Comparison of ENCODE assay signal across 17 cellular contexts in genomic region chr10:110042891-110043290, GRCh38. TPM values are rescaled to one million over a fixed set of nuclear protein-coding genes. Genes with fewer than 3 reads are reported as not detected.
A peak's percentile ranks its signal among the peaks of the same experiment; 100 is the strongest.
DNase-seq lines count a peak whose midpoint lies in the region; ATAC-seq, FAIRE-seq and TF ChIP-seq lines count a peak whose summit lies in the region.
"Had no signal": no experiment of that assay in that cellular context is flagged by ENCODE, and none has a peak within 500 bp of the region (broad histone marks: within the 10 kb centered on the region; RNA-seq: fewer than 3 reads in every experiment).

No MANE protein-coding gene starts in this region.

- H3K36me3 Mint-ChIP-seq in activated T-cell treated with anti-CD3 and anti-CD28 coated beads, Interleukin-2, amount 50 U/mL, for 72 hours (ENCODE audit: insufficient read depth in 2 of 2) = peaks cover 5 to 16% of the 10 kb centered on the region in 2 donors

- CTCF ChIA-PET in endothelial cell of umbilical vein (lab: Charles Lee) = interaction anchor here (1.5 kb wide), 1 partner anchor 158 kb away, joined by 10 read pairs; no protein-coding TSS in a partner anchor

- H3K9me3 Mint-ChIP-seq in activated T-cell treated with anti-CD3 and anti-CD28 coated beads, Interleukin-2, amount 50 U/mL, for 72 hours = peaks cover 0 to 1% of the 10 kb centered on the region in 2 donors

- 100% methylated on average over 4 of the region's 4 CpGs for WGBS in smooth muscle cell (ENCODE audit: low lambda C conversion rate)

- no peaks in the 10 kb centered on the region for H3K9me3 ChIP-seq in endothelial cell of umbilical vein (replicated peaks; ENCODE audit: control insufficient read depth, insufficient read depth, low read length)
- no peaks in the 10 kb centered on the region for H3K9me3 ChIP-seq in smooth muscle cell (replicated peaks; ENCODE audit: low read depth)

- no peak overlapping the region for H3K4me3 Mint-ChIP-seq in activated T-cell treated with anti-CD3 and anti-CD28 coated beads, Interleukin-2, amount 50 U/mL, for 72 hours

- dilution Hi-C loops in endothelial cell of umbilical vein (cut with MboI; ENCODE audit: extremely low pct_ligation_motif_present, low sequenced_read_pairs) = no loop called here

- POLR2A ChIA-PET in endothelial cell of umbilical vein (lab: Charles Lee) = no interaction called here

- H3K4me2 ChIP-seq in endothelial cell of umbilical vein (ENCODE audit: insufficient read depth, low read length) (peak overlapping the region; percentile 38), smooth muscle cell (peak overlapping the region; percentile 32)

- intact Hi-C loops in endothelial cell of umbilical vein (cut with micrococcal nuclease) = loop anchor here (1.0 to 2.0 kb wide), 2 partner anchors 14 to 65 kb away; no protein-coding TSS in a partner anchor

- no peaks in the 10 kb centered on the region for H3K27me3 Mint-ChIP-seq in activated T-cell treated with anti-CD3 and anti-CD28 coated beads, Interleukin-2, amount 50 U/mL, for 72 hours (ENCODE audit: low read depth)

- no peaks in the 10 kb centered on the region for H3K9me1 ChIP-seq in endothelial cell of umbilical vein (replicated peaks; ENCODE audit: control insufficient read depth, extremely low read depth, insufficient read depth, low read length)

- no peak for TF ChIP-seq POLR2A in endothelial cell of umbilical vein (IDR thresholded peaks at IDR 0.05; ENCODE audit: low read depth, low read length)

- TF ChIP-seq CTCF in endothelial cell of umbilical vein (IDR thresholded peaks at IDR 0.05; ENCODE audit: extremely low read depth in 1 of 2, insufficient read depth in 1 of 2, low read depth in 1 of 2, low read length in 2 of 2) (no peak), smooth muscle cell (IDR thresholded peaks at IDR 0.05; ENCODE audit: borderline replicate concordance, insufficient read depth, poor library complexity, severe bottlenecking) (no peak)

- no TSS peak for BruUV-seq in endothelial cell of umbilical vein (replicated peaks; lab: Mats Ljungman, UMichigan)

- no peak overlapping the region for H2AFZ ChIP-seq in endothelial cell of umbilical vein (ENCODE audit: low read depth, low read length)
- no peak overlapping the region for H2AFZ ChIP-seq in smooth muscle cell (ENCODE audit: low read depth)
- H2AFZ ChIP-seq: GM23248 had no signal

- peaks cover 10% of the 10 kb centered on the region for H3K4me1 ChIP-seq in endothelial cell of umbilical vein (ENCODE audit: control insufficient read depth, extremely low read depth, insufficient read depth, low read length)
- H3K4me1 ChIP-seq in smooth muscle cell (ENCODE audit: low read depth) = peaks cover 14% of the 10 kb centered on the region

- H3K4me3 ChIP-seq in endothelial cell of umbilical vein (replicated peaks in 1 of 3; ENCODE audit: insufficient read depth in 1 of 3, low read depth in 1 of 3, low read length in 3 of 3) = no peak overlapping the region
- no peak overlapping the region for H3K4me3 ChIP-seq in smooth muscle cell
- H3K4me3 ChIP-seq: GM23248 had no signal

- H3K27me3 ChIP-seq in endothelial cell of umbilical vein (ENCODE audit: control insufficient read depth in 2 of 2, insufficient read depth in 2 of 2, low read length in 2 of 2) = no peaks in the 10 kb centered on the region
- H3K27me3 ChIP-seq in smooth muscle cell (ENCODE audit: low read depth) = no peaks in the 10 kb centered on the region

- ATAC-seq in activated T-cell treated with anti-CD3 and anti-CD28 coated beads, Interleukin-2, amount 50 U/mL, for 72 hours (replicated peaks in 1 of 2) = no peak
- ATAC-seq in left lobe of liver = peak; percentile 68
- ATAC-seq: HCT116 had no signal

- no peak for DNase-seq in activated T-cell treated with anti-CD3 and anti-CD28 coated beads, Interleukin-2, amount 50 U/mL, for 72 hours
- DNase-seq in activated T-cell treated with anti-CD3 and anti-CD28 coated beads for 4 hours = no peak
- no peak for DNase-seq in endothelial cell of umbilical vein (ENCODE audit: low read depth, low spot score)
- DNase-seq in left lobe of liver (ENCODE audit: low spot score) = no peak
- DNase-seq in smooth muscle cell (lab: John Stamatoyannopoulos, UW; ENCODE audit: unreplicated experiment) = no peak
- no peak for DNase-seq in NCI-H82 (lab: John Stamatoyannopoulos, UW)
- DNase-seq in NCI-H2171 (lab: John Stamatoyannopoulos, UW) = no peak
- DNase-seq in COR-L47 (lab: John Stamatoyannopoulos, UW) = no peak
- DNase-seq: C1 segment of cervical spinal cord, DMS53, NCI-H1436 treated with DMSO at 0.1 percent for 48 hours, NCI-H2081 treated with DMSO at 0.1 percent for 48 hours, NCI-H226, NCI-H526 treated with DMSO at 0.1 percent for 48 hours had no signal

- no peaks in the 10 kb centered on the region for H3F3A ChIP-seq in smooth muscle cell (ENCODE audit: low read depth)

- no peaks in the 10 kb centered on the region for H3K36me3 ChIP-seq in endothelial cell of umbilical vein (ENCODE audit: control insufficient read depth in 2 of 2, extremely low read depth in 1 of 2, insufficient read depth in 2 of 2, low read length in 2 of 2)
- H3K36me3 ChIP-seq in smooth muscle cell (ENCODE audit: low read depth) = no peaks in the 10 kb centered on the region

- peaks cover 65% of the 10 kb centered on the region for H3K4me1 Mint-ChIP-seq in activated T-cell treated with anti-CD3 and anti-CD28 coated beads, Interleukin-2, amount 50 U/mL, for 72 hours (ENCODE audit: low read depth)

- no peaks in the 10 kb centered on the region for H4K20me1 ChIP-seq in endothelial cell of umbilical vein (replicated peaks; ENCODE audit: control insufficient read depth, extremely low read depth, insufficient read depth, low read length)
- H4K20me1 ChIP-seq in smooth muscle cell (ENCODE audit: low read depth) = peaks cover 63% of the 10 kb centered on the region

- no peaks in the 10 kb centered on the region for H3K79me2 ChIP-seq in endothelial cell of umbilical vein (ENCODE audit: control insufficient read depth, insufficient read depth, low read length)
- peaks cover 95% of the 10 kb centered on the region for H3K79me2 ChIP-seq in smooth muscle cell (ENCODE audit: low read depth)

- peak overlapping the region; percentile 74 for H3K27ac Mint-ChIP-seq in activated T-cell treated with anti-CD3 and anti-CD28 coated beads, Interleukin-2, amount 50 U/mL, for 72 hours

- no peak overlapping the region for H3K27ac ChIP-seq in endothelial cell of umbilical vein (ENCODE audit: insufficient read depth, low read depth, low read length)
- H3K27ac ChIP-seq in smooth muscle cell (ENCODE audit: low read depth) = peak overlapping the region; percentile 87
- H3K27ac ChIP-seq: 22Rv1, GM23248 had no signal

- H3K9ac ChIP-seq in endothelial cell of umbilical vein (replicated peaks; ENCODE audit: extremely low read depth, insufficient read depth, low read length) (no peak overlapping the region), smooth muscle cell (ENCODE audit: low read depth) (peak overlapping the region; percentile 35)
- H3K9ac ChIP-seq: GM23248 had no signal

- FAIRE-seq in endothelial cell of umbilical vein (lab: Jason Lieb, UNC) = no peak

TF ChIP-seq in endothelial cell of umbilical vein, 7 proteins besides CTCF, POLR2A, EP300 and RAD21:
- no peak for TF ChIP-seq MYC (IDR thresholded peaks at IDR 0.05; ENCODE audit: low read depth, low read length)
- TF ChIP-seq POLR2AphosphoS5 (IDR thresholded peaks at IDR 0.05; ENCODE audit: insufficient read depth, low read depth, low read length) = no peak
- no peak for TF ChIP-seq FOS (IDR thresholded peaks at IDR 0.05; ENCODE audit: borderline replicate concordance, insufficient read depth, low read length)
- TF ChIP-seq EZH2 (IDR thresholded peaks at IDR 0.05; ENCODE audit: borderline replicate concordance, low read depth, low read length, severe bottlenecking) = no peak
- no peak for TF ChIP-seq JUN (IDR thresholded peaks at IDR 0.05; ENCODE audit: borderline replicate concordance, insufficient read depth, insufficient read length, low read depth)
- TF ChIP-seq MAX (IDR thresholded peaks at IDR 0.05; ENCODE audit: insufficient read depth, insufficient read length) = no peak
- TF ChIP-seq GATA2 (IDR thresholded peaks at IDR 0.05; ENCODE audit: insufficient read depth, insufficient read length, low read depth, low read length) = no peak

RNA-seq across cellular contexts. Expression of gene ADD3, which starts 35.1 kb away (rescaled TPM):
- 100 to 1,000 TPM in 1 of 2 donors, 10 to 100 TPM in 1; 97.9 to 122 TPM for total RNA-seq in activated T-cell treated with anti-CD3 and anti-CD28 coated beads, Interleukin-2, amount 50 U/mL, for 72 hours
- total RNA-seq in endothelial cell of umbilical vein = 52.3 and 55.2 TPM in 2 replicates
- 14.9 and 18.2 TPM in 2 replicates for polyA plus RNA-seq in endothelial cell of umbilical vein
- 75.4 and 189 TPM in 2 replicates for polyA plus RNA-seq in endothelial cell of umbilical vein (2011; cell fraction: cytosol; rRNA removed)
- 157 and 300 TPM in 2 replicates for polyA plus RNA-seq in endothelial cell of umbilical vein (2011; cell fraction: nucleus; rRNA removed)
- 57.6 and 68.2 TPM in 2 replicates for polyA plus RNA-seq in endothelial cell of umbilical vein (2012)
- polyA minus RNA-seq in endothelial cell of umbilical vein = 67.0 and 78.2 TPM in 2 replicates
- 31.3 TPM for polyA minus RNA-seq in endothelial cell of umbilical vein (2011; cell fraction: cytosol; rRNA and poly(A)+ RNA removed)
- polyA minus RNA-seq in endothelial cell of umbilical vein (2011; cell fraction: nucleus; rRNA and poly(A)+ RNA removed) = 87.6 and 106 TPM in 2 replicates
- total RNA-seq in left lobe of liver = 14.2 TPM
- total RNA-seq in smooth muscle cell = 154 and 155 TPM in 2 replicates
- 66.3 and 75.0 TPM in 2 replicates for polyA plus RNA-seq in smooth muscle cell
